In genomic region chr20:31497838-31498540, GRCh38 we compare ENCODE assay signal across 14 cellular contexts. TPM values are rescaled to one million over a fixed set of nuclear protein-coding genes. Genes with fewer than 3 reads are reported as not detected.
DNase-seq lines count a peak whose midpoint lies in the region; ATAC-seq and TF ChIP-seq lines count a peak whose summit lies in the region.
"Had no signal": no experiment of that assay in that cellular context is flagged by ENCODE, and none has a peak within 500 bp of the region (broad histone marks: within the 10 kb centered on the region; RNA-seq: fewer than 3 reads in every experiment).

No MANE protein-coding gene starts in this region.

- no peaks in the 10 kb centered on the region for H3K9me3 ChIP-seq in WERI-Rb-1 (ENCODE audit: severe bottlenecking)
- no peaks in the 10 kb centered on the region for H3K9me3 ChIP-seq in heart right ventricle
- H3K9me3 ChIP-seq in upper lobe of right lung: no peaks in the 10 kb centered on the region
- H3K9me3 ChIP-seq: suprapubic skin had no signal

- H3K4me1 ChIP-seq in heart right ventricle (peaks cover 0 to 36% (median 21%) of the 10 kb centered on the region in 9 donors), upper lobe of right lung (peaks cover 14% of the 10 kb centered on the region)

- ATAC-seq in heart right ventricle (peak; percentile 8 to 74 (median 26)), upper lobe of right lung (no peak)

- DNase-seq in DMS53 (lab: John Stamatoyannopoulos, UW) (peak; percentile 28), DMS53 treated with DMSO at 0.1 percent for 48 hours (lab: John Stamatoyannopoulos, UW; ENCODE audit: unreplicated experiment) (no peak), WERI-Rb-1 (no peak), heart right ventricle (peak; percentile 69 to 73), upper lobe of right lung (no peak), SW480 (ENCODE audit: low spot score) (no peak), COR-L47 (lab: John Stamatoyannopoulos, UW) (no peak)
- DNase-seq in activated CD4-positive, CD25-positive, alpha-beta regulatory T cell treated with anti-CD3 and anti-CD28 coated beads, Interleukin-2, amount 50 U/mL, for 72 hours: no peak
- DNase-seq: activated CD4-positive, alpha-beta T cell treated with anti-CD3 and anti-CD28 coated beads, Interleukin-2, amount 50 U/mL, for 48 hours; activated gamma-delta T cell treated with Interleukin-2 at 50 U/mL for 16 hours; central memory CD4-positive, alpha-beta T cell had no signal

- H3K27me3 ChIP-seq in WERI-Rb-1 (ENCODE audit: insufficient read depth, low read depth, severe bottlenecking) (no peaks in the 10 kb centered on the region), heart right ventricle (peaks cover 0 to 14% (median 7%) of the 10 kb centered on the region in 7 donors), upper lobe of right lung (no peaks in the 10 kb centered on the region)
- H3K27me3 ChIP-seq: suprapubic skin had no signal

- H3K4me3 ChIP-seq in WERI-Rb-1 (ENCODE audit: low read depth, low read length): no peak overlapping the region; the same call in 1 of the 2 replicates
- H3K4me3 ChIP-seq in heart right ventricle: no peak overlapping the region
- no peak overlapping the region for H3K4me3 ChIP-seq in upper lobe of right lung
- H3K4me3 ChIP-seq: suprapubic skin had no signal

- TF ChIP-seq CTCF in WERI-Rb-1 (IDR thresholded peaks at IDR 0.05; ENCODE audit: low read depth, low read length): no peak
- TF ChIP-seq CTCF in heart right ventricle (IDR thresholded peaks at IDR 0.05): no peak
- no peak for TF ChIP-seq CTCF in upper lobe of right lung (IDR thresholded peaks at IDR 0.05)

- intact Hi-C loops in heart right ventricle (cut with DNase I): loop anchor here in 1 of 10 donors (2.0 kb wide), 1 partner anchor 13 kb away; no protein-coding TSS in a partner anchor
- intact Hi-C loops in upper lobe of right lung (cut with DNase I): no loop called here

- H3K36me3 ChIP-seq in WERI-Rb-1: no peaks in the 10 kb centered on the region
- no peaks in the 10 kb centered on the region for H3K36me3 ChIP-seq in heart right ventricle
- no peaks in the 10 kb centered on the region for H3K36me3 ChIP-seq in upper lobe of right lung
- H3K36me3 ChIP-seq: suprapubic skin had no signal

- 23 to 25% methylated on average over 6 of the region's 6 CpGs for WGBS in heart right ventricle, 2 donors

- H3K27ac ChIP-seq in WERI-Rb-1: peak overlapping the region; percentile 73; the same call in 1 of the 2 replicates
- H3K27ac ChIP-seq in heart right ventricle: peak overlapping the region in 9 of 10 donors; percentile 40 to 85 (median 75)
- peak overlapping the region; percentile 9 for H3K27ac ChIP-seq in upper lobe of right lung
- H3K27ac ChIP-seq: epithelial cell of prostate, suprapubic skin had no signal

RNA-seq across cellular contexts. Expression of gene HM13, which starts 16.3 kb away (rescaled TPM):
- 10 to 100 TPM; 27.5 to 71.6 (median 33.5) TPM for total RNA-seq in heart right ventricle
- 100 to 1,000 TPM in 1 of 2 donors, 10 to 100 TPM in 1; 65.1 to 102 TPM for polyA plus RNA-seq in heart right ventricle
- total RNA-seq in upper lobe of right lung: 169 TPM

RNA-seq across cellular contexts. Expression of gene REM1, which starts 22.9 kb away (rescaled TPM):
- total RNA-seq in heart right ventricle: 1 to 10 TPM in 7 of 10 donors, under 1 TPM in 3; 0.60 to 3.4 (median 1.3) TPM
- 1 to 10 TPM; 3.9 to 7.2 TPM for polyA plus RNA-seq in heart right ventricle
- total RNA-seq in upper lobe of right lung: 4.0 TPM
- total RNA-seq: T-helper 1 cell treated with Interleukin-12 subunit alpha and Interleukin-12 subunit beta and Interleukin-4 antibody, amounts not matched to agents 30 ng/mL and 1 ng/mL, for 36 hours had no signal

RNA-seq across cellular contexts. Expression of gene DEFB124, which starts 23.1 kb away (rescaled TPM):
- total RNA-seq in heart right ventricle (1 to 10 TPM in 2 of 10 donors, not detected in 8; 1.5 to 3.1 TPM), upper lobe of right lung (not detected)
- 1 to 10 TPM in 1 of 2 donors, under 1 TPM in 1; 0.13 to 1.5 TPM for polyA plus RNA-seq in heart right ventricle
- total RNA-seq: suprapubic skin; T-helper 1 cell treated with Interleukin-12 subunit alpha and Interleukin-12 subunit beta and Interleukin-4 antibody, amounts not matched to agents 30 ng/mL and 1 ng/mL, for 36 hours had no signal

RNA-seq across cellular contexts. Expression of gene DEFB123, which starts 57.6 kb away (rescaled TPM):
- total RNA-seq in heart right ventricle (not detected), upper lobe of right lung (not detected)
- polyA plus RNA-seq in heart right ventricle: not detected
- total RNA-seq: suprapubic skin; T-helper 1 cell treated with Interleukin-12 subunit alpha and Interleukin-12 subunit beta and Interleukin-4 antibody, amounts not matched to agents 30 ng/mL and 1 ng/mL, for 36 hours had no signal

Comparison
In these comparisons a context has a peak if more than half of its experiments do, and no peak if none do; other contexts are left out.
1. DNase-seq: peak in DMS53 (single experiment) and heart right ventricle (2 of 2); none in DMS53 treated with DMSO at 0.1 percent for 48 hours (single experiment), WERI-Rb-1 (single experiment), upper lobe of right lung (single experiment), SW480 (single experiment), activated CD4-positive, CD25-positive, alpha-beta regulatory T cell treated with anti-CD3 and anti-CD28 coated beads, Interleukin-2, amount 50 U/mL, for 72 hours (single experiment) and COR-L47 (single experiment).
2. H3K27ac ChIP-seq: peak in every context shown above with its lines; median percentile 75 in heart right ventricle; 73 in WERI-Rb-1; 9 in upper lobe of right lung.